In the genomic region with DNA sequence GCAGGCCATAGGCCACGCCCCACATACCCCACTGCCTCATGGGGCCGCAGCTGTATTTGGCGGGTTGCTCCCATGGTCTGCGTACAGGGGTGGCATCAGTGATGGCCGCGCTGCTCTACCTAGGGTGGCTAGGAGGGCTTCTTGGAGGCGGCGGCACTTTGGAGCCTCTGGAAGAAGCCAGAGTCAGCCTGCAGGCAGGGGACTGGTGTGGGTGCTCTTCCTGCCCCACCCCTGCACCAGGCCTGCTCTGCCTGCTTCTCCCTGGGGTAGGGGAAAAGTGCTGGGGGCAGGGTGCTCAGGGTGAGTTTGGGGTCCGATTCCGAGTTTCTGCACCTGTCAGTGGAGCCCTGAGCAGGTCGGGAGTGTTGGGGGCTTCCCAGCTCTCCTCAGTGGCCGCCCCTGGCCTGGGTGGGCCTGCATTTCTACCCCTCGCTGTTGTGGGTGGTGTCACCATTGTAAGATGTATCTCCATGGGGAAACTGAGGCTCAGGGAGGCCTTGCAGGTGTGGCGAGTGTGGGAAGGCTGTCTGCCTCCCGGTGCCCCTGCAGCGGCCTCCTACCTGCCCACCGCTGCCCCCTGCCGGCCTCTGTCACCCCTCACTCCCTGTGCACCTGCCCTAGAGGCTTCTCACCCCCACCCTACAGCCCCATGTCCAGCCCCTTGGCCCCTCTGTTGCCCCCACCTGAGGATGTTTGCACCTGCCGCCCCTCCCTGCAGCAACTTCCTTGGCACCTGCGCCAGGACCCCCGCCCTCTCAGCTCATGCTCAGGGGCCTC, we compare ENCODE assay signal across 2 cellular contexts.
TF ChIP-seq lines count a peak whose summit lies in the region.

No MANE protein-coding gene starts in this region.

TF ChIP-seq in SK-N-SH, 30 proteins besides CTCF, POLR2A, EP300 and RAD21:
- TF ChIP-seq SIN3A (IDR thresholded peaks at IDR 0.05; ENCODE audit: borderline replicate concordance, low read depth, low read length) (no peak), SMC3 (IDR thresholded peaks at IDR 0.05; ENCODE audit: low read depth, low read length) (peak; percentile 35; the same call in 1 of the 2 replicates), YY1 (IDR thresholded peaks at IDR 0.05; ENCODE audit: low read depth) (no peak), ELF1 (IDR thresholded peaks at IDR 0.05) (no peak), NRF1 (IDR thresholded peaks at IDR 0.05; ENCODE audit: low read depth, low read length) (no peak)
- TF ChIP-seq, protein P1, sequence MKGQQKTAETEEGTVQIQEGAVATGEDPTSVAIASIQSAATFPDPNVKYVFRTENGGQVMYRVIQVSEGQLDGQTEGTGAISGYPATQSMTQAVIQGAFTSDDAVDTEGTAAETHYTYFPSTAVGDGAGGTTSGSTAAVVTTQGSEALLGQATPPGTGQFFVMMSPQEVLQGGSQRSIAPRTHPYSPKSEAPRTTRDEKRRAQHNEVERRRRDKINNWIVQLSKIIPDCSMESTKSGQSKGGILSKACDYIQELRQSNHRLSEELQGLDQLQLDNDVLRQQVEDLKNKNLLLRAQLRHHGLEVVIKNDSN (IDR thresholded peaks at IDR 0.05; ENCODE audit: borderline replicate concordance, low read depth), result no peak
- TF ChIP-seq, protein P2, sequence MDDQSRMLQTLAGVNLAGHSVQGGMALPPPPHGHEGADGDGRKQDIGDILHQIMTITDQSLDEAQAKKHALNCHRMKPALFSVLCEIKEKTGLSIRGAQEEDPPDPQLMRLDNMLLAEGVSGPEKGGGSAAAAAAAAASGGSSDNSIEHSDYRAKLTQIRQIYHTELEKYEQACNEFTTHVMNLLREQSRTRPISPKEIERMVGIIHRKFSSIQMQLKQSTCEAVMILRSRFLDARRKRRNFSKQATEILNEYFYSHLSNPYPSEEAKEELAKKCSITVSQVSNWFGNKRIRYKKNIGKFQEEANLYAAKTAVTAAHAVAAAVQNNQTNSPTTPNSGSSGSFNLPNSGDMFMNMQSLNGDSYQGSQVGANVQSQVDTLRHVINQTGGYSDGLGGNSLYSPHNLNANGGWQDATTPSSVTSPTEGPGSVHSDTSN (IDR thresholded peaks at IDR 0.05), result no peak

TF ChIP-seq in GM12878, 131 proteins besides CTCF, POLR2A, EP300 and RAD21:
- no peak for TF ChIP-seq NRF1 (conservative IDR thresholded peaks at IDR 0.05; ENCODE audit: low read depth, low read length)
- TF ChIP-seq, protein P3, sequence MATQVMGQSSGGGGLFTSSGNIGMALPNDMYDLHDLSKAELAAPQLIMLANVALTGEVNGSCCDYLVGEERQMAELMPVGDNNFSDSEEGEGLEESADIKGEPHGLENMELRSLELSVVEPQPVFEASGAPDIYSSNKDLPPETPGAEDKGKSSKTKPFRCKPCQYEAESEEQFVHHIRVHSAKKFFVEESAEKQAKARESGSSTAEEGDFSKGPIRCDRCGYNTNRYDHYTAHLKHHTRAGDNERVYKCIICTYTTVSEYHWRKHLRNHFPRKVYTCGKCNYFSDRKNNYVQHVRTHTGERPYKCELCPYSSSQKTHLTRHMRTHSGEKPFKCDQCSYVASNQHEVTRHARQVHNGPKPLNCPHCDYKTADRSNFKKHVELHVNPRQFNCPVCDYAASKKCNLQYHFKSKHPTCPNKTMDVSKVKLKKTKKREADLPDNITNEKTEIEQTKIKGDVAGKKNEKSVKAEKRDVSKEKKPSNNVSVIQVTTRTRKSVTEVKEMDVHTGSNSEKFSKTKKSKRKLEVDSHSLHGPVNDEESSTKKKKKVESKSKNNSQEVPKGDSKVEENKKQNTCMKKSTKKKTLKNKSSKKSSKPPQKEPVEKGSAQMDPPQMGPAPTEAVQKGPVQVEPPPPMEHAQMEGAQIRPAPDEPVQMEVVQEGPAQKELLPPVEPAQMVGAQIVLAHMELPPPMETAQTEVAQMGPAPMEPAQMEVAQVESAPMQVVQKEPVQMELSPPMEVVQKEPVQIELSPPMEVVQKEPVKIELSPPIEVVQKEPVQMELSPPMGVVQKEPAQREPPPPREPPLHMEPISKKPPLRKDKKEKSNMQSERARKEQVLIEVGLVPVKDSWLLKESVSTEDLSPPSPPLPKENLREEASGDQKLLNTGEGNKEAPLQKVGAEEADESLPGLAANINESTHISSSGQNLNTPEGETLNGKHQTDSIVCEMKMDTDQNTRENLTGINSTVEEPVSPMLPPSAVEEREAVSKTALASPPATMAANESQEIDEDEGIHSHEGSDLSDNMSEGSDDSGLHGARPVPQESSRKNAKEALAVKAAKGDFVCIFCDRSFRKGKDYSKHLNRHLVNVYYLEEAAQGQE (IDR thresholded peaks at IDR 0.05; ENCODE audit: low read depth, low read length), result no peak
TF ChIP-seq in GM12878: peak in this region for 0.
